In genomic region chr19:7255119-7255518, GRCh38 we compare ENCODE assay signal across 1 cellular context.
TF ChIP-seq lines count a peak whose summit lies in the region.

No MANE protein-coding gene starts in this region.

TF ChIP-seq in GM23338, 12 proteins besides CTCF, POLR2A, EP300 and RAD21 (continued from another document):
- TF ChIP-seq ZNF462 (CRISPR knock-in tag; IDR thresholded peaks at IDR 0.05), result no peak
